Comparison of ENCODE assay signal across 15 cellular contexts in genomic region chr2:7026740-7027139, GRCh38.
DNase-seq lines count a peak whose midpoint lies in the region; ATAC-seq, FAIRE-seq and TF ChIP-seq lines count a peak whose summit lies in the region.
"Had no signal": no experiment of that assay in that cellular context is flagged by ENCODE, and none has a peak within 500 bp of the region (broad histone marks: within the 10 kb centered on the region; RNA-seq: fewer than 3 reads in every experiment).

No MANE protein-coding gene starts in this region.

- H2AFZ ChIP-seq in PC-3 (ENCODE audit: low read length) = no peak overlapping the region

- H3K4me3 ChIP-seq in transverse colon = no peak overlapping the region
- no peak overlapping the region for H3K4me3 ChIP-seq in PC-3 (ENCODE audit: low read length)

- no peak for TF ChIP-seq POLR2A in transverse colon (IDR thresholded peaks at IDR 0.05)

- no peaks in the 10 kb centered on the region for H3K36me3 ChIP-seq in transverse colon
- H3K36me3 ChIP-seq in PC-3 (ENCODE audit: low read depth, low read length) = no peaks in the 10 kb centered on the region

- H3K9me3 ChIP-seq in transverse colon (no peaks in the 10 kb centered on the region), PC-3 (ENCODE audit: low read length) (no peaks in the 10 kb centered on the region)

- peak overlapping the region; percentile 94 for H3K27ac Mint-ChIP-seq in nephron progenitor cell
- H3K27ac Mint-ChIP-seq: progenitor cell of endocrine pancreas had no signal

- 72 to 80% methylated on average over 1 to 8 of the region's 8 CpGs for WGBS in transverse colon (ENCODE audit: low coverage in 1 of 2), 2 donors

- H3K9ac ChIP-seq in PC-3 (ENCODE audit: low read length) = no peak overlapping the region

- no peaks in the 10 kb centered on the region for H3K27me3 Mint-ChIP-seq in nephron progenitor cell (ENCODE audit: low read depth, poor library complexity)
- H3K27me3 Mint-ChIP-seq: activated naive CD8-positive, alpha-beta T cell treated with anti-CD3 and anti-CD28 coated beads, Interleukin-2, amount 10 ng/mL, durations not matched to agents 7 days and 5 days; progenitor cell of endocrine pancreas had no signal

- no peaks in the 10 kb centered on the region for H3K9me2 ChIP-seq in PC-3 (replicated peaks; ENCODE audit: low read length)

- peak overlapping the region in 2 of 4 donors; percentile 43 to 49 for H3K27ac ChIP-seq in transverse colon
- H3K27ac ChIP-seq in PC-3 (ENCODE audit: low read length) = no peak overlapping the region
- H3K27ac ChIP-seq: VCaP had no signal

- H3K79me2 ChIP-seq in PC-3 (ENCODE audit: low read length) = no peaks in the 10 kb centered on the region

- FAIRE-seq in endometrium (lab: Jason Lieb, UNC) = peak; percentile 96
- FAIRE-seq: colon had no signal

- BruUV-seq in PC-3 (replicated peaks; lab: Mats Ljungman, UMichigan) = no TSS peak

- POLR2A ChIA-PET in PC-3 (lab: Charles Lee; ENCODE audit: unreplicated experiment) = no interaction called here

- H3K4me1 ChIP-seq in transverse colon (peaks cover 0 to 4% (median 0%) of the 10 kb centered on the region in 4 donors), PC-3 (ENCODE audit: insufficient read depth, low read length) (peaks cover 6% of the 10 kb centered on the region)

- no peak overlapping the region for H3K4me2 ChIP-seq in PC-3 (ENCODE audit: low read length)

- in situ Hi-C loops in transverse colon (cut with MboI; ENCODE audit: low pct_ligation_motif_present in 1 of 4, low pct_unique_long_range_greater_than_20kb in 1 of 4, low sequenced_read_pairs in 3 of 4) = loop anchor here in 1 of 4 donors (10.0 kb wide), 1 partner anchor 122 kb away; no protein-coding TSS in a partner anchor

- CTCF ChIA-PET in PC-3 (lab: Charles Lee) = no interaction called here

- TF ChIP-seq CTCF in nephron progenitor cell (IDR thresholded peaks at IDR 0.05) (no peak), transverse colon (IDR thresholded peaks at IDR 0.05) (no peak), PC-3 (conservative IDR thresholded peaks at IDR 0.05; ENCODE audit: low read depth, low read length) (no peak)

- intact Hi-C loops in transverse colon (cut with DNase I; ENCODE audit: low total_unique reads) = no loop called here
- intact Hi-C loops in PC-3 (cut with micrococcal nuclease) = no loop called here

- DNase-seq in DMS153 (lab: John Stamatoyannopoulos, UW) (peak; percentile 58), NCI-H2081 (lab: John Stamatoyannopoulos, UW) (peak; percentile 65 to 82), nephron progenitor cell (peak; percentile 35), transverse colon (no peak), PC-3 (no peak)
- DNase-seq in activated CD4-positive, alpha-beta T cell treated with anti-CD3 and anti-CD28 coated beads, Interleukin-2, amount 50 U/mL, for 4 hours = no peak
- DNase-seq: activated CD8-positive, alpha-beta memory T cell treated with anti-CD3 and anti-CD28 coated beads, Interleukin-2, amount 50 U/mL, for 4 hours; activated naive CD8-positive, alpha-beta T cell treated with anti-CD3 and anti-CD28 coated beads, Interleukin-2, amount 10 ng/mL, durations not matched to agents 7 days and 5 days; DND-41; NCI-H1436 treated with DMSO at 0.1 percent for 48 hours had no signal

- peaks cover 76% of the 10 kb centered on the region for H3K4me1 Mint-ChIP-seq in nephron progenitor cell

- no peaks in the 10 kb centered on the region for H3F3A ChIP-seq in PC-3 (ENCODE audit: low read length, unreplicated experiment)

- no peaks in the 10 kb centered on the region for H3K9me3 Mint-ChIP-seq in nephron progenitor cell
- H3K9me3 Mint-ChIP-seq: activated naive CD8-positive, alpha-beta T cell treated with anti-CD3 and anti-CD28 coated beads, Interleukin-2, amount 10 ng/mL, durations not matched to agents 7 days and 5 days had no signal

- no peak for TF ChIP-seq EP300 in transverse colon (IDR thresholded peaks at IDR 0.05; ENCODE audit: low read depth)

- H3K27me3 ChIP-seq in transverse colon (no peaks in the 10 kb centered on the region), PC-3 (ENCODE audit: low read length) (no peaks in the 10 kb centered on the region)

- ATAC-seq in GM18520 (IDR thresholded peaks at IDR 0.05; ENCODE audit: unreplicated experiment) (no peak), PC-3 (no peak)

- peaks cover 66% of the 10 kb centered on the region for H3K36me3 Mint-ChIP-seq in nephron progenitor cell (ENCODE audit: low read depth)

- peak overlapping the region; percentile 68 for H3K4me3 Mint-ChIP-seq in nephron progenitor cell
- H3K4me3 Mint-ChIP-seq: activated naive CD8-positive, alpha-beta T cell treated with anti-CD3 and anti-CD28 coated beads, Interleukin-2, amount 10 ng/mL, durations not matched to agents 7 days and 5 days had no signal

- H4K20me1 ChIP-seq in PC-3 (ENCODE audit: low read length) = no peaks in the 10 kb centered on the region

Comparison
In these comparisons a context has a peak if more than half of its experiments do, and no peak if none do; other contexts are left out.
1. DNase-seq: peak in DMS153 (single experiment), NCI-H2081 (2 of 2) and nephron progenitor cell (single experiment); none in activated CD4-positive, alpha-beta T cell treated with anti-CD3 and anti-CD28 coated beads, Interleukin-2, amount 50 U/mL, for 4 hours (0 of 2), transverse colon (single experiment) and PC-3 (single experiment).